13 cellular contexts compared by ENCODE assay signal in genomic region chr1:59666106-59666505, GRCh38.
DNase-seq lines count a peak whose midpoint lies in the region; ATAC-seq, FAIRE-seq and TF ChIP-seq lines count a peak whose summit lies in the region.
"Had no signal": no experiment of that assay in that cellular context is flagged by ENCODE, and none has a peak within 500 bp of the region (broad histone marks: within the 10 kb centered on the region; RNA-seq: fewer than 3 reads in every experiment).

No MANE protein-coding gene starts in this region.

- H3K56ac ChIP-seq in H1 (replicated peaks; ENCODE audit: insufficient read length, low read depth, low read length) = no peak overlapping the region

- peaks cover 35% of the 10 kb centered on the region for H3K4me1 ChIP-seq in GM23338 (ENCODE audit: insufficient read depth)
- H3K4me1 ChIP-seq in H1 (replicated peaks in 1 of 4; ENCODE audit: control insufficient read depth in 3 of 4, insufficient read depth in 4 of 4, low read length in 3 of 4) = peaks cover 3 to 16% (median 9%) of the 10 kb centered on the region in 4 experiments; a peak in 4 of 7 replicates
- H3K4me1 ChIP-seq in tibial artery = peaks cover 0 to 8% (median 3%) of the 10 kb centered on the region in 4 donors
- H3K4me1 ChIP-seq: colonic mucosa had no signal

- intact Hi-C loops in tibial artery (cut with DNase I; ENCODE audit: low total_unique reads) = no loop called here

- H3K4me3 Mint-ChIP-seq in GM23338 = no peak overlapping the region
- H3K4me3 Mint-ChIP-seq in osteocyte (ENCODE audit: unreplicated experiment) = no peak overlapping the region

- no peak for TF ChIP-seq EP300 in H1 (IDR thresholded peaks at IDR 0.05; ENCODE audit: borderline replicate concordance in 1 of 2, low read depth in 2 of 2, low read length in 2 of 2)

- H3K79me1 ChIP-seq in H1 (ENCODE audit: low read depth, low read length) = no peaks in the 10 kb centered on the region; the same call in 1 of the 2 replicates

- H2AFZ ChIP-seq in GM23338 (no peak overlapping the region), H1 (ENCODE audit: low read length) (no peak overlapping the region)

- H2BK20ac ChIP-seq in H1 (ENCODE audit: low read length) = 0 out of 2 replicates have a peak overlapping the region, but pooled peaks have one; percentile 19

- H3F3A ChIP-seq in GM23338 (replicated peaks; ENCODE audit: low read depth) = no peaks in the 10 kb centered on the region; the same call in 1 of the 2 replicates

- H3K23me2 ChIP-seq in H1 (ENCODE audit: low read depth, low read length) = no peaks in the 10 kb centered on the region

- no peak for FAIRE-seq in H1 (lab: Jason Lieb, UNC)
- FAIRE-seq: keratinocyte, RCC 7860 had no signal

- TF ChIP-seq CTCF in GM23338 (conservative IDR thresholded peaks at IDR 0.05; ENCODE audit: low read depth in 2 of 2) = peak; percentile 30; a peak in 3 of 4 replicates
- no peak for TF ChIP-seq CTCF in H1 (IDR thresholded peaks at IDR 0.05; ENCODE audit: control extremely low read depth in 1 of 3, insufficient read depth in 1 of 3, low read depth in 1 of 3, low read length in 3 of 3)
- TF ChIP-seq CTCF in osteocyte (IDR thresholded peaks at IDR 0.05) = peak; percentile 19
- no peak for TF ChIP-seq CTCF in tibial artery (IDR thresholded peaks at IDR 0.05)

- H2AK5ac ChIP-seq in H1 (ENCODE audit: low read depth, low read length) = no peak overlapping the region

- peak; percentile 21 to 36; a peak in 3 of 4 replicates for TF ChIP-seq RAD21 in H1 (IDR thresholded peaks at IDR 0.05 in 1 of 2, conservative IDR thresholded peaks at IDR 0.05 in 1 of 2; ENCODE audit: low read depth in 2 of 2, low read length in 2 of 2)

- ATAC-seq in GM23338 (no peak), GM21526 (IDR thresholded peaks at IDR 0.05; ENCODE audit: low FRiP score, unreplicated experiment) (no peak)
- ATAC-seq: right cardiac atrium had no signal

- no peak overlapping the region for H2BK5ac ChIP-seq in H1 (ENCODE audit: low read depth, low read length)

- no peak for TF ChIP-seq POLR2A in H1 (IDR thresholded peaks at IDR 0.05; ENCODE audit: control extremely low read depth in 1 of 2, low read depth in 2 of 2, low read length in 2 of 2)

- no peaks in the 10 kb centered on the region; the same call in 2 of the 3 replicates for H3K9me3 Mint-ChIP-seq in GM23338
- H3K9me3 Mint-ChIP-seq in osteocyte (ENCODE audit: unreplicated experiment) = peaks cover 4% of the 10 kb centered on the region

- H3K27ac Mint-ChIP-seq in GM23338 = no peak overlapping the region
- no peak overlapping the region for H3K27ac Mint-ChIP-seq in osteocyte (ENCODE audit: unreplicated experiment)

- no peak overlapping the region for H3K4ac ChIP-seq in H1 (replicated peaks; ENCODE audit: insufficient read length, low read depth, low read length)

- no peak overlapping the region for H2BK15ac ChIP-seq in H1 (ENCODE audit: low read length)

- H3K9me3 ChIP-seq in H1 (ENCODE audit: insufficient read depth in 2 of 2, low read depth in 1 of 2, low read length in 1 of 2) (no peaks in the 10 kb centered on the region), tibial artery (no peaks in the 10 kb centered on the region)
- H3K9me3 ChIP-seq: colonic mucosa had no signal

- no peak overlapping the region for H2BK120ac ChIP-seq in H1 (replicated peaks; ENCODE audit: low read depth, low read length)

- H3K14ac ChIP-seq in H1 (ENCODE audit: insufficient read length) = no peak overlapping the region

- H2BK12ac ChIP-seq in H1 (ENCODE audit: low read depth, low read length) = no peak overlapping the region; the same call in 1 of the 2 replicates

- H3K4me2 ChIP-seq in GM23338 (no peak overlapping the region), H1 (ENCODE audit: insufficient read depth in 1 of 2, low read depth in 2 of 2, low read length in 2 of 2) (no peak overlapping the region)

- POLR2A ChIA-PET in H1 (lab: Charles Lee; ENCODE audit: partially characterized antibody) = no interaction called here

- H4K5ac ChIP-seq in H1 (ENCODE audit: insufficient read length, low read depth, low read length) = no peak overlapping the region

- peaks cover 41% of the 10 kb centered on the region for H3K4me1 Mint-ChIP-seq in GM23338
- H3K4me1 Mint-ChIP-seq in osteocyte (ENCODE audit: unreplicated experiment) = peaks cover 22% of the 10 kb centered on the region

- no peak overlapping the region for H3K4me3 ChIP-seq in GM23338
- no peak overlapping the region for H3K4me3 ChIP-seq in H1 (ENCODE audit: extremely low read depth in 1 of 4, insufficient read depth in 2 of 4, low read depth in 3 of 4, low read length in 4 of 4)
- no peak overlapping the region for H3K4me3 ChIP-seq in tibial artery
- H3K4me3 ChIP-seq: colonic mucosa had no signal

- DNase-seq in GM23338 (ENCODE audit: low spot score) (no peak), MV-4-11 (lab: John Stamatoyannopoulos, UW) (peak; percentile 89), H1 (ENCODE audit: low read depth in 1 of 2, low spot score in 2 of 2) (no peak), osteocyte (ENCODE audit: extremely low spot score, unreplicated experiment) (no peak), tibial artery (no peak)
- DNase-seq in activated CD8-positive, alpha-beta memory T cell treated with anti-CD3 and anti-CD28 coated beads, Interleukin-2, amount 50 U/mL, for 4 hours = no peak
- DNase-seq: colonic mucosa, NCI-H187, NCI-H524, right cardiac atrium had no signal

- 96% methylated on average over 1 of the region's 1 CpG; no CpG with 5 or more reads in 1 of the 2 experiments for WGBS in H1 (ENCODE audit: extremely low coverage in 1 of 2, insufficient coverage in 1 of 2, insufficient read length in 1 of 2, insufficient replicate concordance in 2 of 2, low coverage in 1 of 2, low lambda C conversion rate in 2 of 2, missing lambda C conversion rate in 1 of 2), 2 experiments

- H3K27ac ChIP-seq in GM23338 (ENCODE audit: low read depth) = no peak overlapping the region
- H3K27ac ChIP-seq in H1 (ENCODE audit: low read depth, low read length) = no peak overlapping the region
- no peak overlapping the region for H3K27ac ChIP-seq in tibial artery
- H3K27ac ChIP-seq: colonic mucosa had no signal

- H3K9ac ChIP-seq in H1 (replicated peaks in 1 of 4; ENCODE audit: extremely low read depth in 1 of 4, low read depth in 3 of 4, low read length in 3 of 4) = no peak overlapping the region

- no peaks in the 10 kb centered on the region for H3K27me3 Mint-ChIP-seq in GM23338 (ENCODE audit: insufficient read depth, low read depth, poor library complexity)
- H3K27me3 Mint-ChIP-seq in osteocyte (ENCODE audit: unreplicated experiment) = no peaks in the 10 kb centered on the region

- H3K36me3 ChIP-seq in GM23338 (ENCODE audit: insufficient read depth) (no peaks in the 10 kb centered on the region), H1 (ENCODE audit: control insufficient read depth in 2 of 4, insufficient read depth in 4 of 4, low read length in 3 of 4) (no peaks in the 10 kb centered on the region), tibial artery (no peaks in the 10 kb centered on the region)
- H3K36me3 ChIP-seq: colonic mucosa had no signal

- H3K36me3 Mint-ChIP-seq in GM23338 (ENCODE audit: low read depth) (peaks cover 2% of the 10 kb centered on the region; the same call in 2 of the 3 replicates), osteocyte (ENCODE audit: unreplicated experiment) (peaks cover 5% of the 10 kb centered on the region)

- no peaks in the 10 kb centered on the region for H3K79me2 ChIP-seq in GM23338 (replicated peaks; ENCODE audit: insufficient read depth)
- no peaks in the 10 kb centered on the region for H3K79me2 ChIP-seq in H1 (ENCODE audit: control insufficient read depth in 1 of 2, insufficient read depth in 2 of 2, low read length in 2 of 2)

- CTCF ChIA-PET in H1 (lab: Charles Lee; ENCODE audit: partially characterized antibody) = interaction anchor here (0.7 to 1.0 kb wide), 3 partner anchors 22 to 958 kb away, joined by 3 to 4 read pairs (median 4); no protein-coding TSS in a partner anchor

- no peaks in the 10 kb centered on the region for H3K27me3 ChIP-seq in GM23338 (ENCODE audit: insufficient read depth)
- H3K27me3 ChIP-seq in H1 (replicated peaks in 1 of 4; ENCODE audit: control insufficient read depth in 3 of 4, extremely low read depth in 1 of 4, insufficient read depth in 3 of 4, low read length in 3 of 4) = no peaks in the 10 kb centered on the region
- H3K27me3 ChIP-seq in tibial artery = no peaks in the 10 kb centered on the region
- H3K27me3 ChIP-seq: colonic mucosa had no signal

- no peak overlapping the region for H4K8ac ChIP-seq in H1 (ENCODE audit: extremely low read depth, insufficient read depth, low read length)

- no peak overlapping the region for H3K23ac ChIP-seq in H1 (ENCODE audit: insufficient read length)

- H4K20me1 ChIP-seq in GM23338 (replicated peaks; ENCODE audit: insufficient read depth) (no peaks in the 10 kb centered on the region), H1 (replicated peaks in 1 of 2; ENCODE audit: control insufficient read depth in 1 of 2, insufficient read depth in 2 of 2, low read length in 2 of 2) (no peaks in the 10 kb centered on the region)

- no peaks in the 10 kb centered on the region for H3K9me2 ChIP-seq in GM23338 (ENCODE audit: insufficient read depth)

- H3K18ac ChIP-seq in H1 (ENCODE audit: extremely low read depth, low read length) = no peak overlapping the region

- no peak overlapping the region for H4K91ac ChIP-seq in H1 (replicated peaks; ENCODE audit: insufficient read length, low read length)

TF ChIP-seq in GM23338, 12 proteins besides CTCF, POLR2A, EP300 and RAD21 (continues in another document):
- TF ChIP-seq ETS1 (IDR thresholded peaks at IDR 0.05) = no peak

TF ChIP-seq in H1, 55 proteins besides CTCF, POLR2A, EP300 and RAD21:
- TF ChIP-seq SP1 (IDR thresholded peaks at IDR 0.05; ENCODE audit: low read depth, low read length) (no peak), CEBPB (IDR thresholded peaks at IDR 0.05; ENCODE audit: low read depth, low read length) (peak; percentile 3; the same call in 1 of the 2 replicates)

Comparison
In these comparisons a context has a peak if more than half of its experiments do, and no peak if none do; other contexts are left out.
1. CTCF ChIP-seq: peak in GM23338 (2 of 2) and osteocyte (single experiment); none in H1 (0 of 3) and tibial artery (0 of 2).